8 cellular contexts compared by ENCODE assay signal in the genomic region with DNA sequence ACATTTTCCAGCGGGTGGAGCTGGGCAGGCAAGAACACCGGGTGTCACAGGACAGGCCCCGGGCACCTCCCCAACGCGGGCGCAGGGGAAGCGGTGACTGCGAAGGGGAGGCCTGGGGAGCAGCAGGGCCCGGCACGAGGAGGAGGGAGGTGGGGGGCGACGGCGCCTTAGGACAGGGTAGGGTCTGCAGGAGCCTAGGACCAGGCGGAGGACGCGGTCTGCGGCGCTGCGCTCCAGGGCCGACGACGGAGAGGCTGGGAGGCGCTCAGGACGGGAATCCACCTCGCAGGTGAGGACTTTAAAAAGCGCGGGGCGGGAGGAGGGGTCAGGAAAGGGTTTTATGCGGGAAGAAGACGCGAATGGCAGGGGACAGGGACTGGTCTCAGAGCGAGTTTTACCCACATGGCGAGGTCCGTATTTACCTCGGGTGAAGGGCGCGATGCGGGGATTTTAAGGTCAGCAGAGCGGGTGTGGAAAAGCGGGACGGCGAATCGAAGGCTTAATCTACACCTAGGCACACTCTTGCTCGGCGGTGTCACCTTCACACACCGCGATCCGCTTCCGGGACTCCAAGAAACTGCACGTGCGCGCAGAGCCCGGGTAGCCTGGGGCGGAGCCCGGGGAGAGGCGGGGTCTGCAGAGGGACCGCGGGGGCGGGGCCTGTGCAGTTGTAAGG. TPM values are rescaled to one million over a fixed set of nuclear protein-coding genes. Genes with fewer than 3 reads are reported as not detected.
DNase-seq lines count a peak whose midpoint lies in the region; ATAC-seq and TF ChIP-seq lines count a peak whose summit lies in the region.

No MANE protein-coding gene starts in this region.

- no peaks in the 10 kb centered on the region for H3K9me3 ChIP-seq in GM23248 (ENCODE audit: low read depth)
- peaks cover 6% of the 10 kb centered on the region for H3K9me3 ChIP-seq in RWPE2 (ENCODE audit: severe bottlenecking)
- H3K9me3 ChIP-seq in heart left ventricle, result peaks cover 0 to 62% (median 20%) of the 10 kb centered on the region in 12 donors
- peaks cover 0 to 63% (median 15%) of the 10 kb centered on the region in 3 experiments for H3K9me3 ChIP-seq in naive thymus-derived CD4-positive, alpha-beta T cell (ENCODE audit: control insufficient read depth in 2 of 3, low read length in 3 of 3)

- no peak for TF ChIP-seq CTCF in RWPE2 (IDR thresholded peaks at IDR 0.05; ENCODE audit: poor library complexity, severe bottlenecking)
- TF ChIP-seq CTCF in heart left ventricle (IDR thresholded peaks at IDR 0.05), result no peak

- peak overlapping the region; percentile 57 for H3K4me2 ChIP-seq in GM23248 (ENCODE audit: unreplicated experiment)

- H3K36me3 Mint-ChIP-seq in naive thymus-derived CD4-positive, alpha-beta T cell, result peaks cover 4 to 19% (median 7%) of the 10 kb centered on the region in 5 donors

- no peaks in the 10 kb centered on the region for H3K36me3 ChIP-seq in GM23248 (ENCODE audit: low read depth)
- H3K36me3 ChIP-seq in RWPE2 (ENCODE audit: low read depth), result no peaks in the 10 kb centered on the region
- H3K36me3 ChIP-seq in heart left ventricle, result no peaks in the 10 kb centered on the region
- no peaks in the 10 kb centered on the region for H3K36me3 ChIP-seq in rectal smooth muscle tissue (ENCODE audit: control insufficient read depth, insufficient read depth, low read length)
- no peaks in the 10 kb centered on the region for H3K36me3 ChIP-seq in naive thymus-derived CD4-positive, alpha-beta T cell (ENCODE audit: control insufficient read depth in 2 of 3, insufficient read depth in 3 of 3, low read length in 3 of 3)

- intact Hi-C loops in heart left ventricle (cut with DNase I), result no loop called here
- intact Hi-C loops in naive thymus-derived CD4-positive, alpha-beta T cell (cut with micrococcal nuclease), result no loop called here

- H3K27me3 Mint-ChIP-seq in naive thymus-derived CD4-positive, alpha-beta T cell, result peaks cover 3 to 14% (median 8%) of the 10 kb centered on the region in 5 donors

- POLR2A ChIA-PET in naive thymus-derived CD4-positive, alpha-beta T cell (lab: Charles Lee), result no interaction called here

- WGBS in GM23248 (ENCODE audit: low coverage in 1 of 2, low lambda C conversion rate in 2 of 2, missing lambda C conversion rate in 2 of 2), 2 experiments, result 5 to 7% methylated on average over 48 to 59 of the region's 59 CpGs
- 2 to 5% (median 2%) methylated on average over 55 to 59 of the region's 59 CpGs for WGBS in heart left ventricle, 4 donors

- H3K27me3 ChIP-seq in GM23248 (replicated peaks; ENCODE audit: insufficient read depth) (no peaks in the 10 kb centered on the region), RWPE2 (ENCODE audit: insufficient read depth, poor library complexity, severe bottlenecking) (no peaks in the 10 kb centered on the region), heart left ventricle (no peaks in the 10 kb centered on the region), rectal smooth muscle tissue (ENCODE audit: control insufficient read depth, insufficient read depth, low read length) (no peaks in the 10 kb centered on the region)
- no peaks in the 10 kb centered on the region for H3K27me3 ChIP-seq in naive thymus-derived CD4-positive, alpha-beta T cell (ENCODE audit: control insufficient read depth in 2 of 2, insufficient read depth in 2 of 2, low read length in 2 of 2)

- H3K4me1 ChIP-seq in GM23248 (ENCODE audit: insufficient read depth), result peaks cover 5% of the 10 kb centered on the region; the same call in 1 of the 2 replicates
- H3K4me1 ChIP-seq in RWPE2 (ENCODE audit: insufficient read depth, poor library complexity, severe bottlenecking), result no peaks in the 10 kb centered on the region
- H3K4me1 ChIP-seq in heart left ventricle, result peaks cover 0 to 8% (median 0%) of the 10 kb centered on the region in 12 donors
- H3K4me1 ChIP-seq in rectal smooth muscle tissue (ENCODE audit: control insufficient read depth, insufficient read depth, low read length), result no peaks in the 10 kb centered on the region
- H3K4me1 ChIP-seq in naive thymus-derived CD4-positive, alpha-beta T cell (ENCODE audit: control insufficient read depth in 2 of 2, insufficient read depth in 2 of 2, low read length in 2 of 2), result no peaks in the 10 kb centered on the region

- H3K4me1 Mint-ChIP-seq in naive thymus-derived CD4-positive, alpha-beta T cell, result peaks cover 0 to 8% (median 0%) of the 10 kb centered on the region in 7 donors

- H2AFZ ChIP-seq in GM23248, result peak overlapping the region; percentile 50

- in situ Hi-C loops in GM23248 (cut with MboI), result no loop called here

- no peak overlapping the region for H3K27ac ChIP-seq in GM23248
- no peak overlapping the region for H3K27ac ChIP-seq in RWPE2 (ENCODE audit: poor library complexity, severe bottlenecking)
- no peak overlapping the region for H3K27ac ChIP-seq in heart left ventricle
- no peak overlapping the region for H3K27ac ChIP-seq in rectal smooth muscle tissue (ENCODE audit: low read depth, low read length)
- no peak overlapping the region for H3K27ac ChIP-seq in naive thymus-derived CD4-positive, alpha-beta T cell (ENCODE audit: low read depth, low read length)

- H3K27ac Mint-ChIP-seq in naive thymus-derived CD4-positive, alpha-beta T cell, result no peak overlapping the region

- peak overlapping the region; percentile 63 for H3K4me3 ChIP-seq in GM23248
- peak overlapping the region; percentile 18 for H3K4me3 ChIP-seq in RWPE2 (ENCODE audit: severe bottlenecking)
- peak overlapping the region in 11 of 12 donors; percentile 14 to 49 (median 38) for H3K4me3 ChIP-seq in heart left ventricle
- H3K4me3 ChIP-seq in rectal smooth muscle tissue (ENCODE audit: low read length), result peak overlapping the region; percentile 41
- H3K4me3 ChIP-seq in naive thymus-derived CD4-positive, alpha-beta T cell (ENCODE audit: low read length), result no peak overlapping the region

- H3K79me2 ChIP-seq in GM23248 (ENCODE audit: insufficient read depth), result no peaks in the 10 kb centered on the region

- TF ChIP-seq POLR2A in heart left ventricle (IDR thresholded peaks at IDR 0.05), result no peak

- H3K9me2 ChIP-seq in GM23248 (ENCODE audit: insufficient read depth), result no peaks in the 10 kb centered on the region

- peak; percentile 45 for DNase-seq in GM23248
- DNase-seq in RWPE2 (ENCODE audit: low spot score), result peak; percentile 46
- DNase-seq in heart left ventricle, result peak in 4 of 5 donors; percentile 15 to 64 (median 43)
- no peak for DNase-seq in naive thymus-derived CD4-positive, alpha-beta T cell
- no peak for DNase-seq in RPMI8226
- DNase-seq in NCI-H446 treated with DMSO at 0.1 percent for 48 hours (lab: John Stamatoyannopoulos, UW), result no peak

- H3K9me3 Mint-ChIP-seq in naive thymus-derived CD4-positive, alpha-beta T cell, result peaks cover 3 to 95% (median 62%) of the 10 kb centered on the region in 11 donors

- ATAC-seq in RWPE2 (ENCODE audit: low read depth) (peak; percentile 64; the same call in 2 of the 3 replicates), heart left ventricle (peak; percentile 51 to 94 (median 81)), GM18873 (IDR thresholded peaks at IDR 0.05; ENCODE audit: low FRiP score, unreplicated experiment) (no peak)
- no peak for ATAC-seq in naive thymus-derived CD4-positive, alpha-beta T cell

- no peak overlapping the region for H3K9ac ChIP-seq in GM23248
- H3K9ac ChIP-seq in rectal smooth muscle tissue (ENCODE audit: low read length), result no peak overlapping the region

- CTCF ChIA-PET in naive thymus-derived CD4-positive, alpha-beta T cell (lab: Charles Lee), result no interaction called here

- no peaks in the 10 kb centered on the region for H4K20me1 ChIP-seq in GM23248 (ENCODE audit: insufficient read depth)

- peak overlapping the region in 4 of 10 donors; percentile 12 to 68 (median 29) for H3K4me3 Mint-ChIP-seq in naive thymus-derived CD4-positive, alpha-beta T cell

- H3F3A ChIP-seq in GM23248 (ENCODE audit: insufficient read depth), result no peaks in the 10 kb centered on the region

RNA-seq across cellular contexts. Expression of a gene that starts 13.5 kb away (rescaled TPM):
- total RNA-seq in GM23248 (2014; rRNA removed; shearing (Covaris generic)), result not detected in 2 replicates
- polyA plus RNA-seq in GM23248 (2016; fragmentation: Nextera tagmentation; extraction: Ambion mirVana) (not detected in 2 replicates), heart left ventricle (not detected)
- not detected for total RNA-seq in heart left ventricle
- total RNA-seq in naive thymus-derived CD4-positive, alpha-beta T cell, result not detected
- polyA plus RNA-seq in naive thymus-derived CD4-positive, alpha-beta T cell, result not detected

RNA-seq across cellular contexts. Expression of a gene that starts 44.3 kb away (rescaled TPM):
- not detected in 2 replicates for total RNA-seq in GM23248 (2014; rRNA removed; shearing (Covaris generic))
- polyA plus RNA-seq in GM23248 (2016; fragmentation: Nextera tagmentation; extraction: Ambion mirVana), result not detected in 2 replicates
- total RNA-seq in heart left ventricle, result not detected
- polyA plus RNA-seq in heart left ventricle, result under 1 TPM in 1 of 2 donors, not detected in 1; 0.06 TPM
- not detected for total RNA-seq in naive thymus-derived CD4-positive, alpha-beta T cell
- polyA plus RNA-seq in naive thymus-derived CD4-positive, alpha-beta T cell, result not detected

RNA-seq across cellular contexts. Expression of a gene that starts 45.2 kb away (rescaled TPM):
- 20.2 and 23.0 TPM in 2 replicates for total RNA-seq in GM23248 (2014; rRNA removed; shearing (Covaris generic))
- polyA plus RNA-seq in GM23248 (2016; fragmentation: Nextera tagmentation; extraction: Ambion mirVana) (18.2 and 20.6 TPM in 2 replicates), heart left ventricle (10 to 100 TPM; 14.4 to 19.8 TPM)
- total RNA-seq in heart left ventricle, result 10 to 100 TPM in 8 of 9 donors, 1 to 10 TPM in 1; 10.0 to 24.7 (median 17.0) TPM
- total RNA-seq in naive thymus-derived CD4-positive, alpha-beta T cell, result 10 to 100 TPM; 39.1 to 75.3 (median 52.9) TPM
- 10 to 100 TPM; 24.2 to 32.6 TPM for polyA plus RNA-seq in naive thymus-derived CD4-positive, alpha-beta T cell

Comparison
In these comparisons a context has a peak if more than half of its experiments do, and no peak if none do; other contexts are left out.
1. DNase-seq: peak in GM23248 (single experiment), RWPE2 (single experiment) and heart left ventricle (4 of 5); none in naive thymus-derived CD4-positive, alpha-beta T cell (0 of 9), RPMI8226 (single experiment) and NCI-H446 treated with DMSO at 0.1 percent for 48 hours (single experiment).
2. ATAC-seq: peak in RWPE2 (single experiment) and heart left ventricle (4 of 4); none in naive thymus-derived CD4-positive, alpha-beta T cell (single experiment) and GM18873 (single experiment).